20 cellular contexts compared by ENCODE assay signal in genomic region chr11:9446230-9446629, GRCh38. TPM values are rescaled to one million over a fixed set of nuclear protein-coding genes. Genes with fewer than 3 reads are reported as not detected.
DNase-seq lines count a peak whose midpoint lies in the region; ATAC-seq and TF ChIP-seq lines count a peak whose summit lies in the region.
"Had no signal": no experiment of that assay in that cellular context is flagged by ENCODE, and none has a peak within 500 bp of the region (broad histone marks: within the 10 kb centered on the region; RNA-seq: fewer than 3 reads in every experiment).

No MANE protein-coding gene starts in this region.

- no peak overlapping the region for H3K4me3 Mint-ChIP-seq in stimulated activated naive CD8-positive, alpha-beta T cell treated with anti-CD3 and anti-CD28 coated beads, Interleukin-15, Interleukin-2, amounts not matched to agents 100 ng/mL and 50 ng/mL, for 24 hours
- H3K4me3 Mint-ChIP-seq in activated T-helper 2 cell treated with anti-CD3 and anti-CD28 coated beads, Interferon-gamma antibody, Interleukin-2, Interleukin-4, amounts not matched to agents 10 μg/mL and 5 μg/mL and 100 μg/mL, durations not matched to agents 14 hours and 24 hours and 36 hours (ENCODE audit: low read depth): no peak overlapping the region
- no peak overlapping the region for H3K4me3 Mint-ChIP-seq in progenitor cell of endocrine pancreas (ENCODE audit: low read depth)
- H3K4me3 Mint-ChIP-seq: IgD-negative memory B cell had no signal

- H3K9me3 Mint-ChIP-seq in stimulated activated naive CD8-positive, alpha-beta T cell treated with anti-CD3 and anti-CD28 coated beads, Interleukin-15, Interleukin-2, amounts not matched to agents 100 ng/mL and 50 ng/mL, for 24 hours: no peaks in the 10 kb centered on the region
- H3K9me3 Mint-ChIP-seq in activated T-helper 2 cell treated with anti-CD3 and anti-CD28 coated beads, Interferon-gamma antibody, Interleukin-2, Interleukin-4, amounts not matched to agents 10 μg/mL and 5 μg/mL and 100 μg/mL, durations not matched to agents 14 hours and 24 hours and 36 hours: no peaks in the 10 kb centered on the region
- no peaks in the 10 kb centered on the region for H3K9me3 Mint-ChIP-seq in progenitor cell of endocrine pancreas (ENCODE audit: low read depth)
- H3K9me3 Mint-ChIP-seq: IgD-negative memory B cell had no signal

- peaks cover 4% of the 10 kb centered on the region for H3K4me1 Mint-ChIP-seq in stimulated activated naive CD8-positive, alpha-beta T cell treated with anti-CD3 and anti-CD28 coated beads, Interleukin-15, Interleukin-2, amounts not matched to agents 100 ng/mL and 50 ng/mL, for 24 hours (ENCODE audit: low read depth)
- H3K4me1 Mint-ChIP-seq in activated T-helper 2 cell treated with anti-CD3 and anti-CD28 coated beads, Interferon-gamma antibody, Interleukin-2, Interleukin-4, amounts not matched to agents 10 μg/mL and 5 μg/mL and 100 μg/mL, durations not matched to agents 14 hours and 24 hours and 36 hours (ENCODE audit: low read depth): peaks cover 17% of the 10 kb centered on the region
- H3K4me1 Mint-ChIP-seq in progenitor cell of endocrine pancreas (ENCODE audit: low read depth): no peaks in the 10 kb centered on the region
- H3K4me1 Mint-ChIP-seq: IgD-negative memory B cell had no signal

- in situ Hi-C loops in GM13977 (cut with MboI; ENCODE audit: low pct_unique_long_range_greater_than_20kb, low sequenced_read_pairs, unreplicated experiment): no loop called here

- no peak for TF ChIP-seq CTCF in progenitor cell of endocrine pancreas (IDR thresholded peaks at IDR 0.05; ENCODE audit: unreplicated experiment)
- TF ChIP-seq CTCF in GM13977 (IDR thresholded peaks at IDR 0.05; ENCODE audit: extremely low read depth, insufficient read depth, missing control alignments): no peak

- no peak for DNase-seq in stimulated activated naive CD8-positive, alpha-beta T cell treated with anti-CD3 and anti-CD28 coated beads, Interleukin-15, Interleukin-2, amounts not matched to agents 100 U/mL and 50 U/mL, for 24 hours
- peak; percentile 36 for DNase-seq in Jurkat, Clone E6-1 (ENCODE audit: low read depth, low spot score)
- DNase-seq in activated T-helper 2 cell treated with anti-CD3 and anti-CD28 coated beads, Interferon-gamma antibody, Interleukin-2, Interleukin-4, amounts not matched to agents 10 μg/mL and 5 μg/mL and 100 μg/mL, durations not matched to agents 14 hours and 24 hours and 36 hours (ENCODE audit: low spot score): no peak
- DNase-seq in progenitor cell of endocrine pancreas (ENCODE audit: low spot score, unreplicated experiment) (no peak), superior temporal gyrus (ENCODE audit: extremely low spot score) (no peak), GM13977 (ENCODE audit: low spot score) (no peak), NCI-H2081 treated with DMSO at 0.1 percent for 48 hours (lab: John Stamatoyannopoulos, UW) (no peak)
- DNase-seq: ACHN, AML-193, Caco-2, GF-D8, GOT3, NCI-H1092 treated with DMSO at 0.1 percent for 48 hours, NCI-H2081, NCI-H446 treated with DMSO at 0.1 percent for 48 hours, NCI-H69 had no signal

- peaks cover 65% of the 10 kb centered on the region for H3K36me3 Mint-ChIP-seq in stimulated activated naive CD8-positive, alpha-beta T cell treated with anti-CD3 and anti-CD28 coated beads, Interleukin-15, Interleukin-2, amounts not matched to agents 100 ng/mL and 50 ng/mL, for 24 hours (ENCODE audit: low read depth)
- peaks cover 69% of the 10 kb centered on the region for H3K36me3 Mint-ChIP-seq in activated T-helper 2 cell treated with anti-CD3 and anti-CD28 coated beads, Interferon-gamma antibody, Interleukin-2, Interleukin-4, amounts not matched to agents 10 μg/mL and 5 μg/mL and 100 μg/mL, durations not matched to agents 14 hours and 24 hours and 36 hours (ENCODE audit: low read depth)
- peaks cover 22% of the 10 kb centered on the region for H3K36me3 Mint-ChIP-seq in progenitor cell of endocrine pancreas (ENCODE audit: insufficient read depth)

- intact Hi-C loops in activated T-helper 2 cell treated with anti-CD3 and anti-CD28 coated beads, Interferon-gamma antibody, Interleukin-2, Interleukin-4, amounts not matched to agents 10 μg/mL and 5 μg/mL and 100 μg/mL, durations not matched to agents 14 hours and 24 hours and 36 hours (cut with micrococcal nuclease): loop anchor here (10.0 kb wide), 1 partner anchor 59 kb away; no protein-coding TSS in a partner anchor

- no peaks in the 10 kb centered on the region for H3K27me3 Mint-ChIP-seq in stimulated activated naive CD8-positive, alpha-beta T cell treated with anti-CD3 and anti-CD28 coated beads, Interleukin-15, Interleukin-2, amounts not matched to agents 100 ng/mL and 50 ng/mL, for 24 hours
- no peaks in the 10 kb centered on the region for H3K27me3 Mint-ChIP-seq in activated T-helper 2 cell treated with anti-CD3 and anti-CD28 coated beads, Interferon-gamma antibody, Interleukin-2, Interleukin-4, amounts not matched to agents 10 μg/mL and 5 μg/mL and 100 μg/mL, durations not matched to agents 14 hours and 24 hours and 36 hours (ENCODE audit: low read depth)
- H3K27me3 Mint-ChIP-seq in progenitor cell of endocrine pancreas: no peaks in the 10 kb centered on the region
- H3K27me3 Mint-ChIP-seq: IgD-negative memory B cell had no signal

- no peak overlapping the region for H3K4me3 ChIP-seq in Jurkat, Clone E6-1 (ENCODE audit: low read length)
- H3K4me3 ChIP-seq: SJSA1 had no signal

- no peak for ATAC-seq in stimulated activated naive CD8-positive, alpha-beta T cell treated with anti-CD3 and anti-CD28 coated beads, Interleukin-15, Interleukin-2, amounts not matched to agents 100 U/mL and 50 U/mL, for 24 hours
- ATAC-seq: Panc1 had no signal

- H3K27ac Mint-ChIP-seq in stimulated activated naive CD8-positive, alpha-beta T cell treated with anti-CD3 and anti-CD28 coated beads, Interleukin-15, Interleukin-2, amounts not matched to agents 100 ng/mL and 50 ng/mL, for 24 hours: peak overlapping the region; percentile 58
- H3K27ac Mint-ChIP-seq in activated T-helper 2 cell treated with anti-CD3 and anti-CD28 coated beads, Interferon-gamma antibody, Interleukin-2, Interleukin-4, amounts not matched to agents 10 μg/mL and 5 μg/mL and 100 μg/mL, durations not matched to agents 14 hours and 24 hours and 36 hours: peak overlapping the region; percentile 29
- H3K27ac Mint-ChIP-seq in progenitor cell of endocrine pancreas: peak overlapping the region; percentile 12
- H3K27ac Mint-ChIP-seq: IgD-negative memory B cell had no signal

RNA-seq across cellular contexts. Expression of gene ZNF143, which starts 14.6 kb away (rescaled TPM):
- 27.3 TPM for polyA plus RNA-seq in Jurkat, Clone E6-1 (2012; ENCODE audit: insufficient read depth, insufficient read length)
- 30.9 and 36.8 TPM in 2 replicates for total RNA-seq in activated T-helper 2 cell treated with anti-CD3 and anti-CD28 coated beads, Interferon-gamma antibody, Interleukin-2, Interleukin-4, amounts not matched to agents 10 μg/mL and 5 μg/mL and 100 μg/mL, durations not matched to agents 14 hours and 24 hours and 36 hours
- total RNA-seq in progenitor cell of endocrine pancreas: 42.6 and 50.8 TPM in 2 replicates
